ENCODE assay signal across 1 cellular context in genomic region chr21:41726970-41727783, GRCh38.
TF ChIP-seq lines count a peak whose summit lies in the region.

No MANE protein-coding gene starts in this region.

TF ChIP-seq in HepG2, 621 proteins besides CTCF, POLR2A, EP300 and RAD21 (continued from another document):
- no peak for TF ChIP-seq ZNF646 (CRISPR knock-in tag; IDR thresholded peaks at IDR 0.05)
- no peak for TF ChIP-seq ZNF674 (CRISPR knock-in tag; IDR thresholded peaks at IDR 0.05; ENCODE audit: low read depth)
- no peak for TF ChIP-seq ZNF747 (CRISPR knock-in tag; IDR thresholded peaks at IDR 0.05; ENCODE audit: borderline replicate concordance)
- peak; percentile 48 for TF ChIP-seq UBTF (CRISPR knock-in tag; IDR thresholded peaks at IDR 0.05)
- TF ChIP-seq WIZ (CRISPR knock-in tag; IDR thresholded peaks at IDR 0.05) = 0 out of 2 replicates have a peak, but pooled peaks have one; percentile 28
- no peak for TF ChIP-seq DNMT1 (CRISPR knock-in tag; IDR thresholded peaks at IDR 0.05)
- TF ChIP-seq RXRB (CRISPR knock-in tag; IDR thresholded peaks at IDR 0.05; ENCODE audit: borderline replicate concordance) = 0 out of 2 replicates have a peak, but pooled peaks have one; percentile 32
- no peak for TF ChIP-seq IKZF1 (IDR thresholded peaks at IDR 0.05)
- no peak for TF ChIP-seq ZNF282 (IDR thresholded peaks at IDR 0.05; ENCODE audit: partially characterized antibody)
- TF ChIP-seq MXI1 (IDR thresholded peaks at IDR 0.05; ENCODE audit: borderline replicate concordance, low read depth, low read length) = no peak
- no peak for TF ChIP-seq ZNF709 (CRISPR knock-in tag; IDR thresholded peaks at IDR 0.05)
- TF ChIP-seq ZNF777 (CRISPR knock-in tag; IDR thresholded peaks at IDR 0.05) = 0 out of 2 replicates have a peak, but pooled peaks have one; percentile 46
- TF ChIP-seq ZZZ3 (CRISPR knock-in tag; IDR thresholded peaks at IDR 0.05; ENCODE audit: borderline replicate concordance) = no peak
- TF ChIP-seq MATR3 (CRISPR knock-in tag; IDR thresholded peaks at IDR 0.05) = no peak
